1 cellular context compared by ENCODE assay signal in genomic region chr11:97684486-97685439, GRCh38.
TF ChIP-seq lines count a peak whose summit lies in the region.

No MANE protein-coding gene starts in this region.

TF ChIP-seq in K562, 482 proteins besides CTCF, POLR2A, EP300 and RAD21 (continued from another document):
- no peak for TF ChIP-seq ZBTB49 (CRISPR knock-in tag; IDR thresholded peaks at IDR 0.05; ENCODE audit: borderline replicate concordance)
- no peak for TF ChIP-seq ZBTB34 (CRISPR knock-in tag; IDR thresholded peaks at IDR 0.05)
- TF ChIP-seq ZNF134 (CRISPR knock-in tag; conservative IDR thresholded peaks at IDR 0.05), result no peak
- TF ChIP-seq, protein P1, sequence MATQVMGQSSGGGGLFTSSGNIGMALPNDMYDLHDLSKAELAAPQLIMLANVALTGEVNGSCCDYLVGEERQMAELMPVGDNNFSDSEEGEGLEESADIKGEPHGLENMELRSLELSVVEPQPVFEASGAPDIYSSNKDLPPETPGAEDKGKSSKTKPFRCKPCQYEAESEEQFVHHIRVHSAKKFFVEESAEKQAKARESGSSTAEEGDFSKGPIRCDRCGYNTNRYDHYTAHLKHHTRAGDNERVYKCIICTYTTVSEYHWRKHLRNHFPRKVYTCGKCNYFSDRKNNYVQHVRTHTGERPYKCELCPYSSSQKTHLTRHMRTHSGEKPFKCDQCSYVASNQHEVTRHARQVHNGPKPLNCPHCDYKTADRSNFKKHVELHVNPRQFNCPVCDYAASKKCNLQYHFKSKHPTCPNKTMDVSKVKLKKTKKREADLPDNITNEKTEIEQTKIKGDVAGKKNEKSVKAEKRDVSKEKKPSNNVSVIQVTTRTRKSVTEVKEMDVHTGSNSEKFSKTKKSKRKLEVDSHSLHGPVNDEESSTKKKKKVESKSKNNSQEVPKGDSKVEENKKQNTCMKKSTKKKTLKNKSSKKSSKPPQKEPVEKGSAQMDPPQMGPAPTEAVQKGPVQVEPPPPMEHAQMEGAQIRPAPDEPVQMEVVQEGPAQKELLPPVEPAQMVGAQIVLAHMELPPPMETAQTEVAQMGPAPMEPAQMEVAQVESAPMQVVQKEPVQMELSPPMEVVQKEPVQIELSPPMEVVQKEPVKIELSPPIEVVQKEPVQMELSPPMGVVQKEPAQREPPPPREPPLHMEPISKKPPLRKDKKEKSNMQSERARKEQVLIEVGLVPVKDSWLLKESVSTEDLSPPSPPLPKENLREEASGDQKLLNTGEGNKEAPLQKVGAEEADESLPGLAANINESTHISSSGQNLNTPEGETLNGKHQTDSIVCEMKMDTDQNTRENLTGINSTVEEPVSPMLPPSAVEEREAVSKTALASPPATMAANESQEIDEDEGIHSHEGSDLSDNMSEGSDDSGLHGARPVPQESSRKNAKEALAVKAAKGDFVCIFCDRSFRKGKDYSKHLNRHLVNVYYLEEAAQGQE (CRISPR knock-in tag; IDR thresholded peaks at IDR 0.05; ENCODE audit: low read depth), result no peak
- no peak for TF ChIP-seq SLC30A9 (CRISPR knock-in tag; IDR thresholded peaks at IDR 0.05)
- TF ChIP-seq ZNF431 (CRISPR knock-in tag; IDR thresholded peaks at IDR 0.05), result no peak
- TF ChIP-seq MCM5 (IDR thresholded peaks at IDR 0.05; ENCODE audit: low read depth), result no peak
- TF ChIP-seq, protein P2, sequence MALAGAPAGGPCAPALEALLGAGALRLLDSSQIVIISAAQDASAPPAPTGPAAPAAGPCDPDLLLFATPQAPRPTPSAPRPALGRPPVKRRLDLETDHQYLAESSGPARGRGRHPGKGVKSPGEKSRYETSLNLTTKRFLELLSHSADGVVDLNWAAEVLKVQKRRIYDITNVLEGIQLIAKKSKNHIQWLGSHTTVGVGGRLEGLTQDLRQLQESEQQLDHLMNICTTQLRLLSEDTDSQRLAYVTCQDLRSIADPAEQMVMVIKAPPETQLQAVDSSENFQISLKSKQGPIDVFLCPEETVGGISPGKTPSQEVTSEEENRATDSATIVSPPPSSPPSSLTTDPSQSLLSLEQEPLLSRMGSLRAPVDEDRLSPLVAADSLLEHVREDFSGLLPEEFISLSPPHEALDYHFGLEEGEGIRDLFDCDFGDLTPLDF (CRISPR knock-in tag; IDR thresholded peaks at IDR 0.05), result no peak
- no peak for TF ChIP-seq BRD9 (IDR thresholded peaks at IDR 0.05; ENCODE audit: low read depth, partially characterized antibody)
- no peak for TF ChIP-seq ZSCAN29 (IDR thresholded peaks at IDR 0.05)
- no peak for TF ChIP-seq CEBPG (CRISPR knock-in tag; IDR thresholded peaks at IDR 0.05)
- TF ChIP-seq CEBPG (tag; conservative IDR thresholded peaks at IDR 0.05 in 1 of 2, IDR thresholded peaks at IDR 0.05 in 1 of 2), result no peak
- TF ChIP-seq CBX8 (IDR thresholded peaks at IDR 0.05; ENCODE audit: borderline replicate concordance, extremely low read depth, low read depth, low read length, poor library complexity, severe bottlenecking), result no peak
TF ChIP-seq in K562: peak in this region for 0.
